In the genomic region with DNA sequence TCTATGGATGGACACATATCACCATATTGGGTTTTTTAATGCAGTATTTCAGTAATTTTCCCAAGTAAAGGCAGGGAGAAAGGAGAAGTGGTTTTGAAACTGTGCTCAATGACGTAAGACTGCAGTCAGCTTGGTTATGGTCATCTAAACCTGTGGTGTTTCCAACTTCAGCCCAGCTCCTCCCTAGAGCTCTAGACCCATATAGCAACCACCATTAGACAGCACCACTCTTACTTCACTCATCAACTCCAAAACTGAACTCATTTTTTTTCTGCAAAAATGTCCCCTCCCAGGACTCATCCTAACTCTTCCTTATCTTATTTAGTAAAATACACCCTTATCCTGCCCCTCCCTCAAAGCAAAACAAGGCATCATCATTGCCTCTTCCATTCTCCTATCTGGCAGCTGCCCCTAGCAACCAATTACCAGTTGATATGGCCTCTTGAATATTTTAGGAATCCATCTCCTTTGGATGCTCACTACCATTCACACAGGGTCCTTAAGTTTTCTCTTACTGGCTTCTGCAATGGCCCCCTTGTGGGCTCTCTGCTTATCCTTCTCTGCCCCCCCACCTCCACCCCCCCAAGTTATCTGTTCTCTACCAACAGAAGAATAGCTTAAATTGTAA, we compare ENCODE assay signal across 1 cellular context.
TF ChIP-seq lines count a peak whose summit lies in the region.

No MANE protein-coding gene starts in this region.

TF ChIP-seq in WTC11, 78 proteins besides CTCF, POLR2A, EP300 and RAD21 (continued from another document):
- TF ChIP-seq, protein P1, sequence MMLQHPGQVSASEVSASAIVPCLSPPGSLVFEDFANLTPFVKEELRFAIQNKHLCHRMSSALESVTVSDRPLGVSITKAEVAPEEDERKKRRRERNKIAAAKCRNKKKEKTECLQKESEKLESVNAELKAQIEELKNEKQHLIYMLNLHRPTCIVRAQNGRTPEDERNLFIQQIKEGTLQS (CRISPR knock-in tag; conservative IDR thresholded peaks at IDR 0.05), result no peak
- TF ChIP-seq ZNF671 (CRISPR knock-in tag; IDR thresholded peaks at IDR 0.05), result no peak
- TF ChIP-seq RORB (CRISPR knock-in tag; IDR thresholded peaks at IDR 0.05), result no peak
- TF ChIP-seq IRF2 (CRISPR knock-in tag; IDR thresholded peaks at IDR 0.05; ENCODE audit: borderline replicate concordance, low read depth), result no peak
- TF ChIP-seq, protein P2, sequence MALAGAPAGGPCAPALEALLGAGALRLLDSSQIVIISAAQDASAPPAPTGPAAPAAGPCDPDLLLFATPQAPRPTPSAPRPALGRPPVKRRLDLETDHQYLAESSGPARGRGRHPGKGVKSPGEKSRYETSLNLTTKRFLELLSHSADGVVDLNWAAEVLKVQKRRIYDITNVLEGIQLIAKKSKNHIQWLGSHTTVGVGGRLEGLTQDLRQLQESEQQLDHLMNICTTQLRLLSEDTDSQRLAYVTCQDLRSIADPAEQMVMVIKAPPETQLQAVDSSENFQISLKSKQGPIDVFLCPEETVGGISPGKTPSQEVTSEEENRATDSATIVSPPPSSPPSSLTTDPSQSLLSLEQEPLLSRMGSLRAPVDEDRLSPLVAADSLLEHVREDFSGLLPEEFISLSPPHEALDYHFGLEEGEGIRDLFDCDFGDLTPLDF (CRISPR knock-in tag; IDR thresholded peaks at IDR 0.05), result no peak
- TF ChIP-seq, protein P3, sequence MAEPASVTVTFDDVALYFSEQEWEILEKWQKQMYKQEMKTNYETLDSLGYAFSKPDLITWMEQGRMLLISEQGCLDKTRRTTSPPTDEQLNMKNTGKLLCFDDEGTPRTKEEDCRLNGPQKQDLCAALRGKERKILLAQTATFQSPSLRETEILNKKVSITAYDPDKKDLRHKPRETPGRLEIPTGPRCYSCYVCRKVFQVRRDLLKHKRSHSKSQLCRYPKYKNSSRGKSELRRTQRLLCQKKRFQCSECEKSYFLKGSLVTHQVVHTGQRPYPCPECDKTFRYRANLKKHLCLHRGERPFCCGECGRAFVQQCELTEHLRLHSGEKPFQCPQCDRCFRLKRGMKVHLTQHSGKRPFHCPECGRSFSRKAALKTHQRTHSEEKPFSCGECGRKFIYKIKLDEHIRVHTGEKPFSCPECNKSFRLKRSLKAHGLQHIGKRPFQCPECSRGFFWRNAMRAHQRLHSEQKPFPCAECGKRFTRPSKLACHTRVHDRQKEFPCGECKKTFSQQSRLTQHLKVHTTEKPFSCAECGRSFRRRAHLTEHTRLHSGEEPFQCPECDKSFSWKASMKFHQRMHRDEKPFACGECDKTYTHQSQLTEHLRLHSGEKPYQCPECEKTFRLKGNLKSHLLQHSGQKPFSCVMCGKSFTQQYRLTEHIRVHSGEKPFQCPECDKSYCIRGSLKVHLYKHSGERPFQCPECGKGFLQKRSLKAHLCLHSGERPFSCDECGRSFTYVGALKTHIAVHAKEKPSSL (CRISPR knock-in tag; conservative IDR thresholded peaks at IDR 0.05), result no peak
- TF ChIP-seq, protein P4, sequence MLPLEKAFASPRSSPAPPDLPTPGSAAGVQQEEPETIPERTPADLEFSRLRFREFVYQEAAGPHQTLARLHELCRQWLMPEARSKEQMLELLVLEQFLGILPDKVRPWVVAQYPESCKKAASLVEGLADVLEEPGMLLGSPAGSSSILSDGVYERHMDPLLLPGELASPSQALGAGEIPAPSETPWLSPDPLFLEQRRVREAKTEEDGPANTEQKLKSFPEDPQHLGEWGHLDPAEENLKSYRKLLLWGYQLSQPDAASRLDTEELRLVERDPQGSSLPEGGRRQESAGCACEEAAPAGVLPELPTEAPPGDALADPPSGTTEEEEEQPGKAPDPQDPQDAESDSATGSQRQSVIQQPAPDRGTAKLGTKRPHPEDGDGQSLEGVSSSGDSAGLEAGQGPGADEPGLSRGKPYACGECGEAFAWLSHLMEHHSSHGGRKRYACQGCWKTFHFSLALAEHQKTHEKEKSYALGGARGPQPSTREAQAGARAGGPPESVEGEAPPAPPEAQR (CRISPR knock-in tag; IDR thresholded peaks at IDR 0.05), result no peak
- TF ChIP-seq, protein P5, sequence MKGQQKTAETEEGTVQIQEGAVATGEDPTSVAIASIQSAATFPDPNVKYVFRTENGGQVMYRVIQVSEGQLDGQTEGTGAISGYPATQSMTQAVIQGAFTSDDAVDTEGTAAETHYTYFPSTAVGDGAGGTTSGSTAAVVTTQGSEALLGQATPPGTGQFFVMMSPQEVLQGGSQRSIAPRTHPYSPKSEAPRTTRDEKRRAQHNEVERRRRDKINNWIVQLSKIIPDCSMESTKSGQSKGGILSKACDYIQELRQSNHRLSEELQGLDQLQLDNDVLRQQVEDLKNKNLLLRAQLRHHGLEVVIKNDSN (CRISPR knock-in tag; IDR thresholded peaks at IDR 0.05), result no peak
- TF ChIP-seq, protein P6, sequence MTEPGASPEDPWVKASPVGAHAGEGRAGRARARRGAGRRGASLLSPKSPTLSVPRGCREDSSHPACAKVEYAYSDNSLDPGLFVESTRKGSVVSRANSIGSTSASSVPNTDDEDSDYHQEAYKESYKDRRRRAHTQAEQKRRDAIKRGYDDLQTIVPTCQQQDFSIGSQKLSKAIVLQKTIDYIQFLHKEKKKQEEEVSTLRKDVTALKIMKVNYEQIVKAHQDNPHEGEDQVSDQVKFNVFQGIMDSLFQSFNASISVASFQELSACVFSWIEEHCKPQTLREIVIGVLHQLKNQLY (CRISPR knock-in tag; IDR thresholded peaks at IDR 0.05), result no peak
